Comparison of ENCODE assay signal across 8 cellular contexts in genomic region chrX:136146614-136147319, GRCh38. TPM values are rescaled to one million over a fixed set of nuclear protein-coding genes. Genes with fewer than 3 reads are reported as not detected.
DNase-seq lines count a peak whose midpoint lies in the region; ATAC-seq and TF ChIP-seq lines count a peak whose summit lies in the region.

No MANE protein-coding gene starts in this region.

- H3K27ac Mint-ChIP-seq in immature natural killer cell = peak overlapping the region in 1 of 6 donors; percentile 11

- peaks cover 5 to 10% (median 8%) of the 10 kb centered on the region in 3 donors for H3K27me3 Mint-ChIP-seq in immature natural killer cell (ENCODE audit: low read depth in 3 of 3)

- peaks cover 4% of the 10 kb centered on the region for H3K4me1 ChIP-seq in OCI-LY1 (ENCODE audit: insufficient read depth, low read length, severe bottlenecking)

- no peaks in the 10 kb centered on the region for H3K27me3 ChIP-seq in OCI-LY1 (ENCODE audit: insufficient read depth, low read length)

- H3K4me1 Mint-ChIP-seq in immature natural killer cell = peaks cover 16 to 19% of the 10 kb centered on the region in 2 donors

- H3K4me3 ChIP-seq in OCI-LY1 (ENCODE audit: low read depth, low read length, poor library complexity, severe bottlenecking) = peak overlapping the region; percentile 50

- ATAC-seq in GM18505 (IDR thresholded peaks at IDR 0.05; ENCODE audit: unreplicated experiment) (peak; percentile 34), GM19324 (IDR thresholded peaks at IDR 0.05; ENCODE audit: low FRiP score, unreplicated experiment) (no peak)

- no peak for TF ChIP-seq CTCF in OCI-LY1 (IDR thresholded peaks at IDR 0.05; ENCODE audit: low read length)

- H2AFZ ChIP-seq in OCI-LY1 (ENCODE audit: low read length) = no peak overlapping the region

- H3K4me3 Mint-ChIP-seq in immature natural killer cell = peak overlapping the region; percentile 80 to 85 (median 83)

- no peaks in the 10 kb centered on the region for H3K79me2 ChIP-seq in OCI-LY1 (ENCODE audit: insufficient read depth, low read length)

- no peaks in the 10 kb centered on the region for H3K9me2 ChIP-seq in OCI-LY1 (ENCODE audit: low read depth, low read length)

- no peaks in the 10 kb centered on the region for H3K9me3 ChIP-seq in OCI-LY1 (ENCODE audit: low read length)

- H3K4me2 ChIP-seq in OCI-LY1 (ENCODE audit: low read length) = peak overlapping the region; percentile 39

- H3K9ac ChIP-seq in OCI-LY1 (ENCODE audit: low read length) = no peak overlapping the region

- H3F3A ChIP-seq in OCI-LY1 (ENCODE audit: insufficient read depth, low read length) = no peaks in the 10 kb centered on the region

- peaks cover 0 to 3% (median 0%) of the 10 kb centered on the region in 6 donors for H3K9me3 Mint-ChIP-seq in immature natural killer cell

- H3K27ac ChIP-seq in OCI-LY1 (ENCODE audit: low read depth, low read length, poor library complexity, severe bottlenecking) = no peak overlapping the region

- H3K36me3 Mint-ChIP-seq in immature natural killer cell = no peaks in the 10 kb centered on the region

- peak; percentile 56 for DNase-seq in astrocyte of the hippocampus (ENCODE audit: low read depth, low spot score)
- peak in 1 of 3 donors; percentile 9 for DNase-seq in immature natural killer cell
- peak; percentile 3 for DNase-seq in stimulated activated CD4-positive, alpha-beta T cell treated with anti-CD3 and anti-CD28 coated beads, Interleukin-1b, Interleukin-23, amount 100 ng/mL, for 48 hours
- no peak for DNase-seq in COR-L47 (lab: John Stamatoyannopoulos, UW)
- no peak for DNase-seq in cortex of kidney (lab: John Stamatoyannopoulos, UW)

- TF ChIP-seq POLR2A in GM18505 (IDR thresholded peaks at IDR 0.05; ENCODE audit: borderline replicate concordance, extremely low read depth, insufficient read depth, insufficient read length) = no peak

- H4K20me1 ChIP-seq in OCI-LY1 (ENCODE audit: insufficient read depth, low read length) = no peaks in the 10 kb centered on the region

- no peaks in the 10 kb centered on the region for H3K36me3 ChIP-seq in OCI-LY1 (ENCODE audit: insufficient read depth, low read length)

RNA-seq across cellular contexts. Expression of gene FHL1, which starts 0.6 kb away (rescaled TPM):
- polyA plus RNA-seq in immature natural killer cell = 10 to 100 TPM; 11.1 to 24.0 (median 17.6) TPM

Comparison
In these comparisons a context has a peak if more than half of its experiments do, and no peak if none do; other contexts are left out.
1. DNase-seq: peak in astrocyte of the hippocampus (single experiment) and stimulated activated CD4-positive, alpha-beta T cell treated with anti-CD3 and anti-CD28 coated beads, Interleukin-1b, Interleukin-23, amount 100 ng/mL, for 48 hours (single experiment); none in COR-L47 (single experiment) and cortex of kidney (single experiment).